In the genomic region with DNA sequence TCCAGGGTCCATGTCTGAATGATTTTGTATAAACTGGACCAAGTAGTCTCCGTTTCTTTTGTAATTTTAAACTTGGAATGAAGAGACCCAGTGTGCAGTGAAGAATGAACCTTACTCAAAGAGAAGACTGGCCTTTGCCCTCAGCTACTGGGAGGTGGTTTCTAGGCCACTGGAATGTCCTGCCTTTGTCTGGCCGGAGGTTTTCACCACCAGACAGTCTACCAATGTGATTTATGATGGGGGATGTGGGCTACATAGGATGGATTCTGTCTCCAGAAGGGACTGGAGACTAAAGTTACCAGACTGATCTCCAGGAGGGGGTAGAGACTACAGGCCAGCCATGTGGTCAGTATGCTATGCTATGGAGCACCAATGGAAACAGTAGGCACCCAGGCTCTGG, we compare ENCODE assay signal across 18 cellular contexts.
"Had no signal": no experiment of that assay in that cellular context is flagged by ENCODE, and none has a peak within 500 bp of the region (broad histone marks: within the 10 kb centered on the region; RNA-seq: fewer than 3 reads in every experiment).

No MANE protein-coding gene starts in this region.

- H3K9me3 Mint-ChIP-seq: activated CD4-positive, alpha-beta T cell treated with anti-CD3 and anti-CD28 coated beads, Interleukin-2, amount 10 ng/mL, durations not matched to agents 7 days and 5 days; activated T-cell treated with anti-CD3 and anti-CD28 coated beads, Interleukin-2, amount 50 U/mL, for 72 hours; stimulated activated memory B cell treated with anti-CD40 and anti-IgM and Interleukin-4, amounts not matched to agents 10 μg/mL and 1 μg/mL and 100 μg/mL, for 72 hours had no signal

- H3K36me3 Mint-ChIP-seq: activated naive CD8-positive, alpha-beta T cell; stimulated activated memory B cell treated with anti-CD40 and anti-IgM and Interleukin-4, amounts not matched to agents 10 μg/mL and 1 μg/mL and 100 μg/mL, for 72 hours had no signal

- ATAC-seq: activated T-cell treated with anti-CD3 and anti-CD28 coated beads, Interleukin-2, amount 50 U/mL, for 72 hours; heart right ventricle; left ventricle myocardium superior; stimulated activated memory B cell treated with anti-CD40 and anti-IgM and Interleukin-4, amounts not matched to agents 10 μg/mL and 1 μg/mL and 100 μg/mL, for 72 hours had no signal

- H3K9me3 ChIP-seq: breast epithelium, heart right ventricle, ovary, thyroid gland had no signal

- H3K4me3 Mint-ChIP-seq: activated CD4-positive, alpha-beta T cell treated with anti-CD3 and anti-CD28 coated beads, Interleukin-2, amount 10 ng/mL, durations not matched to agents 7 days and 5 days; activated naive CD8-positive, alpha-beta T cell; activated T-cell treated with anti-CD3 and anti-CD28 coated beads, Interleukin-2, amount 50 U/mL, for 72 hours; stimulated activated memory B cell treated with anti-CD40 and anti-IgM and Interleukin-4, amounts not matched to agents 10 μg/mL and 1 μg/mL and 100 μg/mL, for 72 hours had no signal

- H3K27ac Mint-ChIP-seq: activated CD4-positive, alpha-beta T cell treated with anti-CD3 and anti-CD28 coated beads, Interleukin-2, amount 10 ng/mL, durations not matched to agents 7 days and 5 days; activated naive CD8-positive, alpha-beta T cell; activated T-cell treated with anti-CD3 and anti-CD28 coated beads, Interleukin-2, amount 50 U/mL, for 72 hours; stimulated activated memory B cell treated with anti-CD40 and anti-IgM and Interleukin-4, amounts not matched to agents 10 μg/mL and 1 μg/mL and 100 μg/mL, for 72 hours had no signal

- H3K4me1 Mint-ChIP-seq: activated CD4-positive, alpha-beta T cell treated with anti-CD3 and anti-CD28 coated beads, Interleukin-2, amount 10 ng/mL, durations not matched to agents 7 days and 5 days; stimulated activated memory B cell treated with anti-CD40 and anti-IgM and Interleukin-4, amounts not matched to agents 10 μg/mL and 1 μg/mL and 100 μg/mL, for 72 hours had no signal

- H3K4me1 ChIP-seq: breast epithelium, heart right ventricle, thyroid gland had no signal

- H3K27ac ChIP-seq: breast epithelium, heart right ventricle, ovary, thyroid gland had no signal

- H3K36me3 ChIP-seq: breast epithelium, heart right ventricle, ovary, thyroid gland had no signal

- H3K4me3 ChIP-seq: breast epithelium, heart right ventricle, ovary, thyroid gland had no signal

- DNase-seq: activated CD4-positive, alpha-beta T cell treated with anti-CD3 and anti-CD28 coated beads, Interleukin-2, amount 10 ng/mL, durations not matched to agents 7 days and 5 days; activated CD4-positive, CD25-positive, alpha-beta regulatory T cell; activated CD8-positive, alpha-beta memory T cell treated with anti-CD3 and anti-CD28 coated beads, Interleukin-2, amount 50 U/mL, for 48 hours; activated gamma-delta T cell; activated T-cell treated with anti-CD3 and anti-CD28 coated beads, Interleukin-2, amount 50 U/mL, for 72 hours; amygdala; heart right ventricle; left ventricle myocardium superior; ovary; stimulated activated CD4-positive, alpha-beta T cell treated with anti-CD3 and anti-CD28 coated beads, Interleukin-12 subunit alpha, Interleukin-12 subunit beta, amount 100 ng/mL, for 4 hours; stimulated activated CD4-positive, alpha-beta T cell treated with anti-CD3 and anti-CD28 coated beads, Interleukin-2, amount 100 ng/mL, for 24 hours; T-helper 2 cell; thyroid gland had no signal

- H3K27me3 ChIP-seq: breast epithelium, heart right ventricle, ovary, thyroid gland had no signal

- H3K27me3 Mint-ChIP-seq: activated naive CD8-positive, alpha-beta T cell; stimulated activated memory B cell treated with anti-CD40 and anti-IgM and Interleukin-4, amounts not matched to agents 10 μg/mL and 1 μg/mL and 100 μg/mL, for 72 hours had no signal

- FAIRE-seq: frontal cortex, islet of Langerhans had no signal
